Comparison of ENCODE assay signal across 1 cellular context in the genomic region with DNA sequence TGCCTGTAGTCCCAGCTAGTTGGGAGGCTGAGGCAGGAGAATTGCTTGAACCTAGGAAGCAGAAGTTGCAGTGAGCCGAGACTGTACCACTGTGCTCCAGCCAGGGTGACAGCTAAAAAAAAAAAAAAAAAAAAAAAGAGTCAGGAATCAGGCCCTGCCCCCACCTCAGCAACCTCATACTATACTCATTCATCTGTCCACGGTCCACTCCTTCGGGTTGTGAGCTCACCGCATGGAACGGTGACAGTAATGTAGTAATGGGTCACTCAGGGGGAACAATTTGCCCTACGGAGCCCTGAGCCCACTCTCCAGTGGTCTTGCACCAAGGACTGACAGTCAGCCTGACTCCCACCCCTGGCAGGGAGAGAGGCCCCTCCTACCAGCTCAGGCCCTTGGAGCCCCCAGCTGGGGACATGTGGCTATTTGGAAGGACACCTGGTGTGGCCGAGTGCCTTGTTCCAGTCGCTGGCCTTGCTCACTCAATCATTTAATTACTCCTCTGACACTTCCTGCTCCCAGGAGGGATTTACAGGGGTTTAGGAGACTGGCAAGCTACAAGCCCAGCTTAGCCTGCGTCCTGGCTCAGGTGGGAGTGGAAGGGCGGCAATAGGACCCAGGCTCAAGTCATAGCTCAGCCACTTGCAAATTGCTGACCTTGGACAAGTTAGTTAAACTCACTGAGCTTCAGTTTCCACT.
TF ChIP-seq lines count a peak whose summit lies in the region.

No MANE protein-coding gene starts in this region.

TF ChIP-seq in GM23338, 12 proteins besides CTCF, POLR2A, EP300 and RAD21 (continued from another document):
- TF ChIP-seq, protein P1, sequence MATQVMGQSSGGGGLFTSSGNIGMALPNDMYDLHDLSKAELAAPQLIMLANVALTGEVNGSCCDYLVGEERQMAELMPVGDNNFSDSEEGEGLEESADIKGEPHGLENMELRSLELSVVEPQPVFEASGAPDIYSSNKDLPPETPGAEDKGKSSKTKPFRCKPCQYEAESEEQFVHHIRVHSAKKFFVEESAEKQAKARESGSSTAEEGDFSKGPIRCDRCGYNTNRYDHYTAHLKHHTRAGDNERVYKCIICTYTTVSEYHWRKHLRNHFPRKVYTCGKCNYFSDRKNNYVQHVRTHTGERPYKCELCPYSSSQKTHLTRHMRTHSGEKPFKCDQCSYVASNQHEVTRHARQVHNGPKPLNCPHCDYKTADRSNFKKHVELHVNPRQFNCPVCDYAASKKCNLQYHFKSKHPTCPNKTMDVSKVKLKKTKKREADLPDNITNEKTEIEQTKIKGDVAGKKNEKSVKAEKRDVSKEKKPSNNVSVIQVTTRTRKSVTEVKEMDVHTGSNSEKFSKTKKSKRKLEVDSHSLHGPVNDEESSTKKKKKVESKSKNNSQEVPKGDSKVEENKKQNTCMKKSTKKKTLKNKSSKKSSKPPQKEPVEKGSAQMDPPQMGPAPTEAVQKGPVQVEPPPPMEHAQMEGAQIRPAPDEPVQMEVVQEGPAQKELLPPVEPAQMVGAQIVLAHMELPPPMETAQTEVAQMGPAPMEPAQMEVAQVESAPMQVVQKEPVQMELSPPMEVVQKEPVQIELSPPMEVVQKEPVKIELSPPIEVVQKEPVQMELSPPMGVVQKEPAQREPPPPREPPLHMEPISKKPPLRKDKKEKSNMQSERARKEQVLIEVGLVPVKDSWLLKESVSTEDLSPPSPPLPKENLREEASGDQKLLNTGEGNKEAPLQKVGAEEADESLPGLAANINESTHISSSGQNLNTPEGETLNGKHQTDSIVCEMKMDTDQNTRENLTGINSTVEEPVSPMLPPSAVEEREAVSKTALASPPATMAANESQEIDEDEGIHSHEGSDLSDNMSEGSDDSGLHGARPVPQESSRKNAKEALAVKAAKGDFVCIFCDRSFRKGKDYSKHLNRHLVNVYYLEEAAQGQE (IDR thresholded peaks at IDR 0.05; ENCODE audit: unreplicated experiment) = no peak
